16 cellular contexts compared by ENCODE assay signal in the genomic region with DNA sequence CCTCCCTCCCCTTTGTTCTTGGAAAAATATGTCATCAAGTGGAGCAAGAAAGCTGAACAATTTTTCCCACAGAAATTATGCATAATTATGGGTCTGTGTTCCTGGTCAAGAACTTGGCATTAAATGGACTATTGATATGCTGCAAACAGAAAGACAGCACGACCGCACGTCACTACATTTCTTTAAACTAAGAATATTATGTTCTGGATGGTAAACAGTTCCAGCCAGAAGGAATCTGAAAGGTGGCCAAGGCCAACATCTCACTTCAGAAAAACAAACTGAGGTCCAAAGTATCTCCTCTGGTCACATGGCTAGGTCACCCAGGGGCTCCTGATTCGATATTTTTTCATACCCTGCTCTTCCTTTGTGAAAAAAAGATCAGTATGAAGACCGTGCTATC.
DNase-seq lines count a peak whose midpoint lies in the region; ATAC-seq, FAIRE-seq and TF ChIP-seq lines count a peak whose summit lies in the region.
"Had no signal": no experiment of that assay in that cellular context is flagged by ENCODE, and none has a peak within 500 bp of the region (broad histone marks: within the 10 kb centered on the region; RNA-seq: fewer than 3 reads in every experiment).

No MANE protein-coding gene starts in this region.

- FAIRE-seq in urothelium cell line (lab: Jason Lieb, UNC) = no peak

- H3K27ac ChIP-seq in C4-2B (peak overlapping the region; percentile 79; the same call in 1 of the 2 replicates), prostate gland (peak overlapping the region; percentile 72 to 78)

- no peaks in the 10 kb centered on the region for H3K27me3 ChIP-seq in prostate gland (replicated peaks; ENCODE audit: insufficient read depth)
- H3K27me3 ChIP-seq: MG63 had no signal

- intact Hi-C loops in prostate gland (cut with DNase I) = no loop called here

- 48% methylated on average over 5 of the region's 5 CpGs for WGBS in prostate gland

- peak; percentile 27 for DNase-seq in astrocyte of the cerebellum (ENCODE audit: low read depth)
- peak; percentile 31 for DNase-seq in iris pigment epithelial cell (ENCODE audit: low read depth)
- DNase-seq in prostate gland (ENCODE audit: low spot score) = peak; percentile 68
- no peak for DNase-seq in cerebellar cortex (ENCODE audit: low spot score)
- no peak for DNase-seq in urothelium cell line (ENCODE audit: low spot score)
- no peak for DNase-seq in GM03348 (ENCODE audit: low spot score)
- DNase-seq: CD4-positive, CD25-positive, alpha-beta regulatory T cell; DMS53; HCEC 1CT; KBM-7; MG63; NCI-H1092 treated with DMSO at 0.1 percent for 48 hours; NCI-H1694 treated with DMSO at 0.1 percent for 48 hours; PC-3 had no signal

- H3K4me1 ChIP-seq in prostate gland (replicated peaks) = peaks cover 19% of the 10 kb centered on the region

- in situ Hi-C loops in astrocyte of the cerebellum (cut with HindIII; ENCODE audit: low sequenced_read_pairs) = no loop called here

- TF ChIP-seq CTCF in C4-2B (conservative IDR thresholded peaks at IDR 0.05) (no peak), astrocyte of the cerebellum (IDR thresholded peaks at IDR 0.05; ENCODE audit: low read depth, low read length, missing control alignments) (no peak), prostate gland (IDR thresholded peaks at IDR 0.05) (no peak)

- no peak for ATAC-seq in HG02623 (IDR thresholded peaks at IDR 0.05; ENCODE audit: unreplicated experiment)
- ATAC-seq: PC-3 had no signal

- H3K4me3 ChIP-seq in astrocyte of the cerebellum (ENCODE audit: low read depth, low read length) (no peak overlapping the region), prostate gland (no peak overlapping the region)
- H3K4me3 ChIP-seq: MG63 had no signal

- no peak for TF ChIP-seq POLR2A in prostate gland (IDR thresholded peaks at IDR 0.05)

- H3K9me3 ChIP-seq in prostate gland = no peaks in the 10 kb centered on the region
- H3K9me3 ChIP-seq: MG63 had no signal

- H3K36me3 ChIP-seq in prostate gland = no peaks in the 10 kb centered on the region
- H3K36me3 ChIP-seq: MG63 had no signal

Comparison
In these comparisons a context has a peak if more than half of its experiments do, and no peak if none do; other contexts are left out.
1. DNase-seq: peak in astrocyte of the cerebellum (single experiment), iris pigment epithelial cell (single experiment) and prostate gland (single experiment); none in cerebellar cortex (single experiment), urothelium cell line (single experiment) and GM03348 (single experiment).